ENCODE assay signal across 10 cellular contexts in genomic region chr15:92909131-92909781, GRCh38. TPM values are rescaled to one million over a fixed set of nuclear protein-coding genes. Genes with fewer than 3 reads are reported as not detected.
DNase-seq lines count a peak whose midpoint lies in the region; TF ChIP-seq lines count a peak whose summit lies in the region.
"Had no signal": no experiment of that assay in that cellular context is flagged by ENCODE, and none has a peak within 500 bp of the region (broad histone marks: within the 10 kb centered on the region; RNA-seq: fewer than 3 reads in every experiment).

No MANE protein-coding gene starts in this region.

- no peaks in the 10 kb centered on the region for H3K27me3 Mint-ChIP-seq in T-helper 2 cell treated with Interferon-gamma antibody and Interleukin-4, amounts not matched to agents 5 μg/mL and 100 μg/mL, for 36 hours (ENCODE audit: low read depth)

- peaks cover 79% of the 10 kb centered on the region for H3K4me1 Mint-ChIP-seq in T-helper 2 cell treated with Interferon-gamma antibody and Interleukin-4, amounts not matched to agents 5 μg/mL and 100 μg/mL, for 36 hours (ENCODE audit: low read depth)

- DNase-seq in T-helper 2 cell treated with Interferon-gamma antibody and Interleukin-4, amounts not matched to agents 5 μg/mL and 100 μg/mL, for 36 hours (ENCODE audit: low spot score) = no peak
- DNase-seq in T-helper 2 cell = no peak
- peak; percentile 63 for DNase-seq in adipocyte (ENCODE audit: low read depth)
- DNase-seq in kidney tubule cell (ENCODE audit: low spot score) = peak; percentile 71
- no peak for DNase-seq in testis
- DNase-seq in DMS79 treated with DMSO at 0.1 percent for 48 hours (lab: John Stamatoyannopoulos, UW) = no peak
- DNase-seq in NK-92 treated with Interleukin-12 subunit alpha and Interleukin-12 subunit beta, amount 100 ng/mL, for 24 hours (lab: John Stamatoyannopoulos, UW) = no peak
- DNase-seq in NCI-H1436 (lab: John Stamatoyannopoulos, UW) = no peak
- DNase-seq: mesendoderm, NCI-H1417 had no signal

- peak overlapping the region; percentile 99 for H3K9ac ChIP-seq in adipocyte (ENCODE audit: low read length)

- peak overlapping the region; percentile 91 to 98 for H3K27ac ChIP-seq in testis

- H3K4me3 Mint-ChIP-seq in T-helper 2 cell treated with Interferon-gamma antibody and Interleukin-4, amounts not matched to agents 5 μg/mL and 100 μg/mL, for 36 hours = peak overlapping the region; percentile 86

- H3K27ac Mint-ChIP-seq in T-helper 2 cell treated with Interferon-gamma antibody and Interleukin-4, amounts not matched to agents 5 μg/mL and 100 μg/mL, for 36 hours = peak overlapping the region; percentile 58

- H3K36me3 ChIP-seq in adipocyte (ENCODE audit: control insufficient read depth, insufficient read depth, low read length, severe bottlenecking) (peaks cover 22% of the 10 kb centered on the region), testis (ENCODE audit: low read depth, missing control alignments) (no peaks in the 10 kb centered on the region)

- no peaks in the 10 kb centered on the region for H3K9me3 Mint-ChIP-seq in T-helper 2 cell treated with Interferon-gamma antibody and Interleukin-4, amounts not matched to agents 5 μg/mL and 100 μg/mL, for 36 hours

- TF ChIP-seq POLR2A in testis (IDR thresholded peaks at IDR 0.05) = no peak

- H3K4me3 ChIP-seq in adipocyte (ENCODE audit: low read length) = peak overlapping the region; percentile 96
- no peak overlapping the region for H3K4me3 ChIP-seq in testis

- intact Hi-C loops in testis (cut with DNase I; ENCODE audit: low total_unique reads) = no loop called here

- 57 to 76% methylated on average over 7 of the region's 7 CpGs for WGBS in testis, 2 donors

- no peak for TF ChIP-seq CTCF in testis (IDR thresholded peaks at IDR 0.05)

- no peaks in the 10 kb centered on the region for H3K27me3 ChIP-seq in adipocyte (replicated peaks; ENCODE audit: control insufficient read depth, insufficient read depth, low read length)
- H3K27me3 ChIP-seq in testis = no peaks in the 10 kb centered on the region

- peaks cover 56% of the 10 kb centered on the region for H3K36me3 Mint-ChIP-seq in T-helper 2 cell treated with Interferon-gamma antibody and Interleukin-4, amounts not matched to agents 5 μg/mL and 100 μg/mL, for 36 hours (ENCODE audit: low read depth)

- H3K4me1 ChIP-seq in adipocyte (ENCODE audit: control insufficient read depth, insufficient read depth, low read length) (peaks cover 81% of the 10 kb centered on the region), testis (peaks cover 47% of the 10 kb centered on the region)

- H3K9me3 ChIP-seq in adipocyte (ENCODE audit: control insufficient read depth, low read length) (no peaks in the 10 kb centered on the region), testis (no peaks in the 10 kb centered on the region)

RNA-seq across cellular contexts. Expression of gene CHD2, which starts 9.1 kb away (rescaled TPM):
- total RNA-seq in testis = 100 to 1,000 TPM; 113 to 129 TPM
- polyA plus RNA-seq in testis (ENCODE audit: insufficient read depth, low read depth, low replicate concordance) = 64.5 TPM

Comparison
In these comparisons a context has a peak if more than half of its experiments do, and no peak if none do; other contexts are left out.
1. DNase-seq: peak in adipocyte (single experiment) and kidney tubule cell (single experiment); none in T-helper 2 cell treated with Interferon-gamma antibody and Interleukin-4, amounts not matched to agents 5 μg/mL and 100 μg/mL, for 36 hours (single experiment), T-helper 2 cell (0 of 5), testis (single experiment), DMS79 treated with DMSO at 0.1 percent for 48 hours (single experiment), NK-92 treated with Interleukin-12 subunit alpha and Interleukin-12 subunit beta, amount 100 ng/mL, for 24 hours (single experiment) and NCI-H1436 (single experiment).